Comparison of ENCODE assay signal across 1 cellular context in the genomic region with DNA sequence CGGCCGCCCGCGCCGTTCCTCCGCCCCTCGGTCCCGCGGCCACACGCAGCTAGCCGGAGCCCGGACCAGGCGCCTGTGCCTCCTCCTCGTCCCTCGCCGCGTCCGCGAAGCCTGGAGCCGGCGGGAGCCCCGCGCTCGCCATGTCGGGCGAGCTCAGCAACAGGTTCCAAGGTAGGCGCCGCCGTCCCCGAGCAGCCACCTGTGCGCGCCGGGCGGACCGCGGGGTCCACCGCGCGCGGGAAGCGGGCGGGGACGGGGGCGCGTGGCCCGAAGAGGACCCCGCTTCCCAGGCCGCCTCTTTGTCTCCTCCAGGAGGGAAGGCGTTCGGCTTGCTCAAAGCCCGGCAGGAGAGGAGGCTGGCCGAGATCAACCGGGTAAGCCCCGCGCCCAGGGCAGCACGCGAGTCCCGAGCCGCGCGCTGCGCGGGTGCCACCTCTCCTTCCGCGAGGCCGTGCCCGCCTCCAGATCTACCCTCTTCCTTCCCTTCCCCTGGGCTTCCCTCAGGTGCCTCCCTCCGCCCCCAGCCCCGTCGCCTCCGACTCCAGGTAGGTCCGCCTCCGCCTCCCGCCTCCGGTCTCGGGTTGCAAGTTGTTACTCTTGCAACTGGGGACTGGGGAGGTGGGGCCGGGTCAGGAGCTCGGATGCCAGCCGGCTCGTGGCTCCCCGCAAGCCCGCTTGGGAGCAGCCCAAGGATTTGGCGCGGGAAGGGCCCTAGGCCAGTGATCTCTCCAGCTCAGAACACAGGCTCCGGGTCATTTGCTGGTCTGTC.
TF ChIP-seq lines count a peak whose summit lies in the region.

A gene (plus strand): TSS at position 42 of the 769 bp plus-strand sequence. CDS start 99 bp downstream, at position 141.

TF ChIP-seq in HEK293, 187 proteins besides CTCF, POLR2A, EP300 and RAD21 (continued from another document):
- TF ChIP-seq, protein P1, sequence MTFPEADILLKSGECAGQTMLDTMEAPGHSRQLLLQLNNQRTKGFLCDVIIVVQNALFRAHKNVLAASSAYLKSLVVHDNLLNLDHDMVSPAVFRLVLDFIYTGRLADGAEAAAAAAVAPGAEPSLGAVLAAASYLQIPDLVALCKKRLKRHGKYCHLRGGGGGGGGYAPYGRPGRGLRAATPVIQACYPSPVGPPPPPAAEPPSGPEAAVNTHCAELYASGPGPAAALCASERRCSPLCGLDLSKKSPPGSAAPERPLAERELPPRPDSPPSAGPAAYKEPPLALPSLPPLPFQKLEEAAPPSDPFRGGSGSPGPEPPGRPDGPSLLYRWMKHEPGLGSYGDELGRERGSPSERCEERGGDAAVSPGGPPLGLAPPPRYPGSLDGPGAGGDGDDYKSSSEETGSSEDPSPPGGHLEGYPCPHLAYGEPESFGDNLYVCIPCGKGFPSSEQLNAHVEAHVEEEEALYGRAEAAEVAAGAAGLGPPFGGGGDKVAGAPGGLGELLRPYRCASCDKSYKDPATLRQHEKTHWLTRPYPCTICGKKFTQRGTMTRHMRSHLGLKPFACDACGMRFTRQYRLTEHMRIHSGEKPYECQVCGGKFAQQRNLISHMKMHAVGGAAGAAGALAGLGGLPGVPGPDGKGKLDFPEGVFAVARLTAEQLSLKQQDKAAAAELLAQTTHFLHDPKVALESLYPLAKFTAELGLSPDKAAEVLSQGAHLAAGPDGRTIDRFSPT (tag by site-specific recombination; IDR thresholded peaks at IDR 0.05), result 0 out of 2 replicates have a peak, but pooled peaks have one; percentile 34
- peak; percentile 95 for TF ChIP-seq ZNF335 (tag by site-specific recombination; conservative IDR thresholded peaks at IDR 0.05)
